ENCODE assay signal across 28 cellular contexts in the genomic region with DNA sequence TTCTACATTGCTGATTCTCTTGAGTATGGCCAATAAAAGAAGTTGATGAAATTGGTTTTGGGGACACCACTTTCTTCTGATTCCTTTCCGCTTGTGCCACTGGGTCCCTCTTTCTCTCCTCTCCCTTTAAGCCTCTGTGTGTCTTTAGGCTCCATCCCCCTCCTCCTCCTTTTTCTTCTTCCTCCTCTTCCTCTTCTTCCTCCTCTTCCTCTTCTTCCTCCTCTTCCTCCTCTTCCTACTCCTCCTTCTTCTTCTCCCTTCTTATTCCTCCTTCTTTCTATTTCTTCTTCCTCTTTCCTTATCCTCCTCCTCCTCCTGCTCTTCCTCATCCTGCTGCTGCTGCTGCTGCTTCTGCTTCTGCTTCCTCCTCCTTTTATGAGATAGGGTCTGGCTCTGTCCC.
"Had no signal": no experiment of that assay in that cellular context is flagged by ENCODE, and none has a peak within 500 bp of the region (broad histone marks: within the 10 kb centered on the region; RNA-seq: fewer than 3 reads in every experiment).

No MANE protein-coding gene starts in this region.

- H3K4me3 Mint-ChIP-seq: stimulated activated effector memory CD8-positive, alpha-beta T cell treated with anti-CD3 and anti-CD28 coated beads, Interleukin-12 subunit alpha, Interleukin-12 subunit beta, amount 100 ng/mL, for 72 hours; stimulated activated memory B cell treated with anti-CD40 and anti-IgM and Interleukin-4, amounts not matched to agents 10 μg/mL and 1 μg/mL and 100 μg/mL, for 72 hours; stimulated activated naive B cell treated with anti-CD40 and anti-IgM and Interleukin-4, amounts not matched to agents 10 μg/mL and 1 μg/mL and 100 μg/mL, for 72 hours; stimulated activated naive CD8-positive, alpha-beta T cell treated with anti-CD3 and anti-CD28 coated beads, Interleukin-15, amount 100 ng/mL, for 72 hours; stimulated activated naive CD8-positive, alpha-beta T cell treated with anti-CD3 and anti-CD28 coated beads, Interleukin-15, Interleukin-2, amounts not matched to agents 100 ng/mL and 50 ng/mL, for 24 hours; type B pancreatic cell had no signal

- H3K27ac ChIP-seq: stomach, suprapubic skin, testis, thoracic aorta, thyroid gland, tibial artery, tibial nerve, transverse colon, upper lobe of left lung, upper lobe of right lung, uterus, vagina had no signal

- H3K4me1 Mint-ChIP-seq: stimulated activated effector memory CD8-positive, alpha-beta T cell treated with anti-CD3 and anti-CD28 coated beads, Interleukin-12 subunit alpha, Interleukin-12 subunit beta, amount 100 ng/mL, for 72 hours; stimulated activated memory B cell treated with anti-CD40 and anti-IgM and Interleukin-4, amounts not matched to agents 10 μg/mL and 1 μg/mL and 100 μg/mL, for 72 hours; stimulated activated naive B cell treated with anti-CD40 and anti-IgM and Interleukin-4, amounts not matched to agents 10 μg/mL and 1 μg/mL and 100 μg/mL, for 72 hours; stimulated activated naive CD8-positive, alpha-beta T cell treated with anti-CD3 and anti-CD28 coated beads, Interleukin-15, amount 100 ng/mL, for 72 hours had no signal

- H3K36me3 ChIP-seq: stomach, suprapubic skin, thoracic aorta, thyroid gland, tibial artery, tibial nerve, transverse colon, upper lobe of left lung, upper lobe of right lung, uterus, vagina had no signal

- H3K36me3 Mint-ChIP-seq: stimulated activated effector memory CD8-positive, alpha-beta T cell treated with anti-CD3 and anti-CD28 coated beads, Interleukin-12 subunit alpha, Interleukin-12 subunit beta, amount 100 ng/mL, for 72 hours; stimulated activated memory B cell treated with anti-CD40 and anti-IgM and Interleukin-4, amounts not matched to agents 10 μg/mL and 1 μg/mL and 100 μg/mL, for 72 hours; stimulated activated naive B cell treated with anti-CD40 and anti-IgM and Interleukin-4, amounts not matched to agents 10 μg/mL and 1 μg/mL and 100 μg/mL, for 72 hours; type B pancreatic cell had no signal

- H3K4me3 ChIP-seq: stomach, suprapubic skin, testis, thoracic aorta, thyroid gland, tibial artery, tibial nerve, transverse colon, upper lobe of left lung, upper lobe of right lung, uterus, vagina had no signal

- DNase-seq: stimulated activated CD4-positive, alpha-beta T cell treated with anti-CD3 and anti-CD28 coated beads, Interleukin-2, amount 100 ng/mL, for 48 hours; stimulated activated CD4-positive, alpha-beta T cell treated with anti-CD3 and anti-CD28 coated beads, Interleukin-4, amount 100 ng/mL, for 1 hour; stimulated activated CD4-positive, alpha-beta T cell treated with anti-CD3 and anti-CD28 coated beads, Interleukin-4, amount 100 ng/mL, for 24 hours; stimulated activated CD4-positive, alpha-beta T cell treated with anti-CD3 and anti-CD28 coated beads, Interleukin-4, amount 100 ng/mL, for 4 hours; stimulated activated CD8-positive, alpha-beta memory T cell treated with anti-CD3 and anti-CD28 coated beads, Interleukin-4, amount 100 ng/mL, for 48 hours; stimulated activated naive B cell treated with anti-CD40 and anti-IgM and Interleukin-4, amounts not matched to agents 10 μg/mL and 1 μg/mL and 100 μg/mL, for 72 hours; stimulated activated naive CD4-positive, alpha-beta T cell; stimulated activated naive CD4-positive, alpha-beta T cell treated with Interleukin-2 at 50 U/mL for 16 hours; stimulated activated naive CD8-positive, alpha-beta T cell treated with anti-CD3 and anti-CD28 coated beads, Interleukin-15, amount 100 ng/mL, for 72 hours; stimulated activated naive CD8-positive, alpha-beta T cell treated with anti-CD3 and anti-CD28 coated beads, Interleukin-15, Interleukin-2, amounts not matched to agents 100 U/mL and 50 U/mL, for 24 hours; stomach; substantia nigra; testis; thyroid gland; tibial artery; transverse colon; trophoblast cell; upper lobe of left lung; upper lobe of right lung; uterus had no signal

- H3K4me1 ChIP-seq: suprapubic skin, testis, thyroid gland, tibial artery, tibial nerve, upper lobe of left lung, upper lobe of right lung, uterus, vagina had no signal

- H3K9me3 Mint-ChIP-seq: stimulated activated effector memory CD8-positive, alpha-beta T cell treated with anti-CD3 and anti-CD28 coated beads, Interleukin-12 subunit alpha, Interleukin-12 subunit beta, amount 100 ng/mL, for 72 hours; stimulated activated memory B cell treated with anti-CD40 and anti-IgM and Interleukin-4, amounts not matched to agents 10 μg/mL and 1 μg/mL and 100 μg/mL, for 72 hours; stimulated activated naive B cell treated with anti-CD40 and anti-IgM and Interleukin-4, amounts not matched to agents 10 μg/mL and 1 μg/mL and 100 μg/mL, for 72 hours; stimulated activated naive CD8-positive, alpha-beta T cell treated with anti-CD3 and anti-CD28 coated beads, Interleukin-15, amount 100 ng/mL, for 72 hours; stimulated activated naive CD8-positive, alpha-beta T cell treated with anti-CD3 and anti-CD28 coated beads, Interleukin-15, Interleukin-2, amounts not matched to agents 100 ng/mL and 50 ng/mL, for 24 hours had no signal

- H3K27ac Mint-ChIP-seq: stimulated activated effector memory CD8-positive, alpha-beta T cell treated with anti-CD3 and anti-CD28 coated beads, Interleukin-12 subunit alpha, Interleukin-12 subunit beta, amount 100 ng/mL, for 72 hours; stimulated activated memory B cell treated with anti-CD40 and anti-IgM and Interleukin-4, amounts not matched to agents 10 μg/mL and 1 μg/mL and 100 μg/mL, for 72 hours; stimulated activated naive B cell treated with anti-CD40 and anti-IgM and Interleukin-4, amounts not matched to agents 10 μg/mL and 1 μg/mL and 100 μg/mL, for 72 hours; stimulated activated naive CD8-positive, alpha-beta T cell treated with anti-CD3 and anti-CD28 coated beads, Interleukin-15, amount 100 ng/mL, for 72 hours; stimulated activated naive CD8-positive, alpha-beta T cell treated with anti-CD3 and anti-CD28 coated beads, Interleukin-15, Interleukin-2, amounts not matched to agents 100 ng/mL and 50 ng/mL, for 24 hours; type B pancreatic cell had no signal

- H3K27me3 Mint-ChIP-seq: stimulated activated memory B cell treated with anti-CD40 and anti-IgM and Interleukin-4, amounts not matched to agents 10 μg/mL and 1 μg/mL and 100 μg/mL, for 72 hours; stimulated activated naive CD8-positive, alpha-beta T cell treated with anti-CD3 and anti-CD28 coated beads, Interleukin-15, amount 100 ng/mL, for 72 hours had no signal

- H3K9me3 ChIP-seq: stomach, suprapubic skin, testis, thoracic aorta, thyroid gland, tibial artery, tibial nerve, transverse colon, upper lobe of left lung, upper lobe of right lung, uterus, vagina had no signal

- ATAC-seq: stimulated activated effector memory CD8-positive, alpha-beta T cell treated with anti-CD3 and anti-CD28 coated beads, Interleukin-12 subunit alpha, Interleukin-12 subunit beta, amount 100 ng/mL, for 72 hours; stimulated activated memory B cell treated with anti-CD40 and anti-IgM and Interleukin-4, amounts not matched to agents 10 μg/mL and 1 μg/mL and 100 μg/mL, for 72 hours; stimulated activated naive B cell treated with anti-CD40 and anti-IgM and Interleukin-4, amounts not matched to agents 10 μg/mL and 1 μg/mL and 100 μg/mL, for 72 hours; stimulated activated naive CD8-positive, alpha-beta T cell treated with anti-CD3 and anti-CD28 coated beads, Interleukin-15, amount 100 ng/mL, for 72 hours; stimulated activated naive CD8-positive, alpha-beta T cell treated with anti-CD3 and anti-CD28 coated beads, Interleukin-15, Interleukin-2, amounts not matched to agents 100 U/mL and 50 U/mL, for 24 hours; upper lobe of right lung had no signal
